1 cellular context compared by ENCODE assay signal in the genomic region with DNA sequence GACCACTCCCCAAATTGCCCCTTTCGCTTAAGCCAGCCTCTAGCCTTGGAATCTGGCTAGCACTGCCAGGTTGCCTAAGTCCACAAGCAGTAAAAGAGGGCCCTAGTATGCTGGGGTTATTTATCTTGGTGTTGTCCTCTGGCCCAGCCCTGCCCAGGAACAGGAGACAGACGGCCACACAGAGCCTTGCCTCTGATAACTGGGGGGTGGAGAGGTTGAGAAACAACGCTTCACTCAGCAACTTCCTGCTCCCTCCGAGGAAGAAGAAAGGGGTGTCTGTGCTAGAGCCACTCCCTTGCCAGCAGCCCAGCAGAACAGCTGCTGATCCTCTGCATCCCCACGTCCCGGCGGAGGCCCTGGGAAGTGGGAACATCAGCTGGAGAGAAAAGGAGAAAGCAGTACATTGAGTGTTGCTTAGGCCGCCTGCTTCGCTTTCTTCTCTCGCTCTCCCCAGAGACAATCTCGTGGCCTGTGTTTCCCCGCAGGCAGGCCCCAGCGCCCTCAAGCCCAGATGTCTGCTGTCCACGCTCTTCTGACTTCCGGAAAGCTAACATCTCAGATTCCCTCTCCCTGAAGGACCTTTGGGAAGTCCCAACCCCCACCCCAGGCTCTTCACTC.
TF ChIP-seq lines count a peak whose summit lies in the region.

No MANE protein-coding gene starts in this region.

TF ChIP-seq in K562, 482 proteins besides CTCF, POLR2A, EP300 and RAD21 (continued from another document and continues in another):
- TF ChIP-seq ZNF282 (CRISPR knock-in tag; IDR thresholded peaks at IDR 0.05) (no peak), ZBTB17 (CRISPR knock-in tag; IDR thresholded peaks at IDR 0.05) (peak; percentile 65; the same call in 1 of the 2 replicates), HMG20B (CRISPR knock-in tag; IDR thresholded peaks at IDR 0.05) (no peak), ZNF586 (CRISPR knock-in tag; conservative IDR thresholded peaks at IDR 0.05) (0 out of 2 replicates have a peak, but pooled peaks have one; percentile 20), PCBP2 (IDR thresholded peaks at IDR 0.05; ENCODE audit: low read depth, low read length, poor library complexity, severe bottlenecking) (no peak), ESRRA (IDR thresholded peaks at IDR 0.05; ENCODE audit: borderline replicate concordance, low read depth) (no peak; the same call in 1 of the 2 replicates), PHB2 (IDR thresholded peaks at IDR 0.05; ENCODE audit: low read depth) (no peak), NFIC (IDR thresholded peaks at IDR 0.05) (no peak), TAL1 (IDR thresholded peaks at IDR 0.05) (no peak), SAFB2 (IDR thresholded peaks at IDR 0.05; ENCODE audit: borderline replicate concordance, low read depth, low read length, severe bottlenecking) (no peak), AFF1 (IDR thresholded peaks at IDR 0.05; ENCODE audit: low read depth in 1 of 2, partially characterized antibody in 2 of 2) (no peak), ZNF766 (CRISPR knock-in tag; conservative IDR thresholded peaks at IDR 0.05) (0 out of 2 replicates have a peak, but pooled peaks have one; percentile 64), RB1 (IDR thresholded peaks at IDR 0.05; ENCODE audit: low read depth) (0 out of 2 replicates have a peak, but pooled peaks have one; percentile 40), ATF3 (IDR thresholded peaks at IDR 0.05) (no peak), ATF3 (CRISPR knock-in tag; conservative IDR thresholded peaks at IDR 0.05) (no peak), ZBTB33 (CRISPR knock-in tag; IDR thresholded peaks at IDR 0.05) (no peak), ZNF354B (CRISPR knock-in tag; IDR thresholded peaks at IDR 0.05) (no peak), HMG20A (CRISPR knock-in tag; conservative IDR thresholded peaks at IDR 0.05) (no peak), ETV1 (tag; conservative IDR thresholded peaks at IDR 0.05; ENCODE audit: low read depth) (peak; percentile 71), E2F3 (CRISPR knock-in tag; IDR thresholded peaks at IDR 0.05) (peak; percentile 53; the same call in 1 of the 2 replicates), CSDE1 (IDR thresholded peaks at IDR 0.05) (no peak), HNRNPK (IDR thresholded peaks at IDR 0.05; ENCODE audit: low read depth, low read length, poor library complexity, severe bottlenecking) (no peak), E2F5 (CRISPR knock-in tag; IDR thresholded peaks at IDR 0.05) (no peak), ARID1B (IDR thresholded peaks at IDR 0.05) (peak; percentile 69), TCF3 (CRISPR knock-in tag; IDR thresholded peaks at IDR 0.05) (peak; percentile 65), MTA3 (IDR thresholded peaks at IDR 0.05; ENCODE audit: borderline replicate concordance) (peak; percentile 30; the same call in 1 of the 2 replicates), NCOA4 (IDR thresholded peaks at IDR 0.05; ENCODE audit: partially characterized antibody) (no peak), SNRNP70 (optimal IDR thresholded peaks at IDR 0.05; ENCODE audit: low read depth, low read length) (no peak), FOXJ2 (tag; IDR thresholded peaks at IDR 0.05) (no peak; the same call in 1 of the 2 replicates), KDM4B (IDR thresholded peaks at IDR 0.05; ENCODE audit: borderline replicate concordance in 2 of 2, low read depth in 1 of 2) (no peak), SMAD1 (IDR thresholded peaks at IDR 0.05; ENCODE audit: low read depth, low read length, partially characterized antibody) (no peak)
- TF ChIP-seq, protein P1, sequence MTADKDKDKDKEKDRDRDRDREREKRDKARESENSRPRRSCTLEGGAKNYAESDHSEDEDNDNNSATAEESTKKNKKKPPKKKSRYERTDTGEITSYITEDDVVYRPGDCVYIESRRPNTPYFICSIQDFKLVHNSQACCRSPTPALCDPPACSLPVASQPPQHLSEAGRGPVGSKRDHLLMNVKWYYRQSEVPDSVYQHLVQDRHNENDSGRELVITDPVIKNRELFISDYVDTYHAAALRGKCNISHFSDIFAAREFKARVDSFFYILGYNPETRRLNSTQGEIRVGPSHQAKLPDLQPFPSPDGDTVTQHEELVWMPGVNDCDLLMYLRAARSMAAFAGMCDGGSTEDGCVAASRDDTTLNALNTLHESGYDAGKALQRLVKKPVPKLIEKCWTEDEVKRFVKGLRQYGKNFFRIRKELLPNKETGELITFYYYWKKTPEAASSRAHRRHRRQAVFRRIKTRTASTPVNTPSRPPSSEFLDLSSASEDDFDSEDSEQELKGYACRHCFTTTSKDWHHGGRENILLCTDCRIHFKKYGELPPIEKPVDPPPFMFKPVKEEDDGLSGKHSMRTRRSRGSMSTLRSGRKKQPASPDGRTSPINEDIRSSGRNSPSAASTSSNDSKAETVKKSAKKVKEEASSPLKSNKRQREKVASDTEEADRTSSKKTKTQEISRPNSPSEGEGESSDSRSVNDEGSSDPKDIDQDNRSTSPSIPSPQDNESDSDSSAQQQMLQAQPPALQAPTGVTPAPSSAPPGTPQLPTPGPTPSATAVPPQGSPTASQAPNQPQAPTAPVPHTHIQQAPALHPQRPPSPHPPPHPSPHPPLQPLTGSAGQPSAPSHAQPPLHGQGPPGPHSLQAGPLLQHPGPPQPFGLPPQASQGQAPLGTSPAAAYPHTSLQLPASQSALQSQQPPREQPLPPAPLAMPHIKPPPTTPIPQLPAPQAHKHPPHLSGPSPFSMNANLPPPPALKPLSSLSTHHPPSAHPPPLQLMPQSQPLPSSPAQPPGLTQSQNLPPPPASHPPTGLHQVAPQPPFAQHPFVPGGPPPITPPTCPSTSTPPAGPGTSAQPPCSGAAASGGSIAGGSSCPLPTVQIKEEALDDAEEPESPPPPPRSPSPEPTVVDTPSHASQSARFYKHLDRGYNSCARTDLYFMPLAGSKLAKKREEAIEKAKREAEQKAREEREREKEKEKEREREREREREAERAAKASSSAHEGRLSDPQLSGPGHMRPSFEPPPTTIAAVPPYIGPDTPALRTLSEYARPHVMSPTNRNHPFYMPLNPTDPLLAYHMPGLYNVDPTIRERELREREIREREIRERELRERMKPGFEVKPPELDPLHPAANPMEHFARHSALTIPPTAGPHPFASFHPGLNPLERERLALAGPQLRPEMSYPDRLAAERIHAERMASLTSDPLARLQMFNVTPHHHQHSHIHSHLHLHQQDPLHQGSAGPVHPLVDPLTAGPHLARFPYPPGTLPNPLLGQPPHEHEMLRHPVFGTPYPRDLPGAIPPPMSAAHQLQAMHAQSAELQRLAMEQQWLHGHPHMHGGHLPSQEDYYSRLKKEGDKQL (CRISPR knock-in tag; IDR thresholded peaks at IDR 0.05; ENCODE audit: borderline replicate concordance): no peak
- TF ChIP-seq, protein P2, sequence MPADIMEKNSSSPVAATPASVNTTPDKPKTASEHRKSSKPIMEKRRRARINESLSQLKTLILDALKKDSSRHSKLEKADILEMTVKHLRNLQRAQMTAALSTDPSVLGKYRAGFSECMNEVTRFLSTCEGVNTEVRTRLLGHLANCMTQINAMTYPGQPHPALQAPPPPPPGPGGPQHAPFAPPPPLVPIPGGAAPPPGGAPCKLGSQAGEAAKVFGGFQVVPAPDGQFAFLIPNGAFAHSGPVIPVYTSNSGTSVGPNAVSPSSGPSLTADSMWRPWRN (IDR thresholded peaks at IDR 0.05; ENCODE audit: low read depth): no peak
- TF ChIP-seq, protein P3, sequence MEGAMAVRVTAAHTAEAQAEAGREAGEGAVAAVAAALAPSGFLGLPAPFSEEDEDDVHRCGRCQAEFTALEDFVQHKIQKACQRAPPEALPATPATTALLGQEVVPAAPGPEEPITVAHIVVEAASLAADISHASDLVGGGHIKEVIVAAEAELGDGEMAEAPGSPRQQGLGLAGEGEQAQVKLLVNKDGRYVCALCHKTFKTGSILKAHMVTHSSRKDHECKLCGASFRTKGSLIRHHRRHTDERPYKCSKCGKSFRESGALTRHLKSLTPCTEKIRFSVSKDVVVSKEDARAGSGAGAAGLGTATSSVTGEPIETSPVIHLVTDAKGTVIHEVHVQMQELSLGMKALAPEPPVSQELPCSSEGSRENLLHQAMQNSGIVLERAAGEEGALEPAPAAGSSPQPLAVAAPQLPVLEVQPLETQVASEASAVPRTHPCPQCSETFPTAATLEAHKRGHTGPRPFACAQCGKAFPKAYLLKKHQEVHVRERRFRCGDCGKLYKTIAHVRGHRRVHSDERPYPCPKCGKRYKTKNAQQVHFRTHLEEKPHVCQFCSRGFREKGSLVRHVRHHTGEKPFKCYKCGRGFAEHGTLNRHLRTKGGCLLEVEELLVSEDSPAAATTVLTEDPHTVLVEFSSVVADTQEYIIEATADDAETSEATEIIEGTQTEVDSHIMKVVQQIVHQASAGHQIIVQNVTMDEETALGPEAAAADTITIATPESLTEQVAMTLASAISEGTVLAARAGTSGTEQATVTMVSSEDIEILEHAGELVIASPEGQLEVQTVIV (CRISPR knock-in tag; IDR thresholded peaks at IDR 0.05; ENCODE audit: borderline replicate concordance): no peak
- TF ChIP-seq, protein P4, sequence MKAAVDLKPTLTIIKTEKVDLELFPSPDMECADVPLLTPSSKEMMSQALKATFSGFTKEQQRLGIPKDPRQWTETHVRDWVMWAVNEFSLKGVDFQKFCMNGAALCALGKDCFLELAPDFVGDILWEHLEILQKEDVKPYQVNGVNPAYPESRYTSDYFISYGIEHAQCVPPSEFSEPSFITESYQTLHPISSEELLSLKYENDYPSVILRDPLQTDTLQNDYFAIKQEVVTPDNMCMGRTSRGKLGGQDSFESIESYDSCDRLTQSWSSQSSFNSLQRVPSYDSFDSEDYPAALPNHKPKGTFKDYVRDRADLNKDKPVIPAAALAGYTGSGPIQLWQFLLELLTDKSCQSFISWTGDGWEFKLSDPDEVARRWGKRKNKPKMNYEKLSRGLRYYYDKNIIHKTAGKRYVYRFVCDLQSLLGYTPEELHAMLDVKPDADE (conservative IDR thresholded peaks at IDR 0.05; ENCODE audit: control insufficient read depth, low read depth, low read length): no peak
- TF ChIP-seq, protein P5, sequence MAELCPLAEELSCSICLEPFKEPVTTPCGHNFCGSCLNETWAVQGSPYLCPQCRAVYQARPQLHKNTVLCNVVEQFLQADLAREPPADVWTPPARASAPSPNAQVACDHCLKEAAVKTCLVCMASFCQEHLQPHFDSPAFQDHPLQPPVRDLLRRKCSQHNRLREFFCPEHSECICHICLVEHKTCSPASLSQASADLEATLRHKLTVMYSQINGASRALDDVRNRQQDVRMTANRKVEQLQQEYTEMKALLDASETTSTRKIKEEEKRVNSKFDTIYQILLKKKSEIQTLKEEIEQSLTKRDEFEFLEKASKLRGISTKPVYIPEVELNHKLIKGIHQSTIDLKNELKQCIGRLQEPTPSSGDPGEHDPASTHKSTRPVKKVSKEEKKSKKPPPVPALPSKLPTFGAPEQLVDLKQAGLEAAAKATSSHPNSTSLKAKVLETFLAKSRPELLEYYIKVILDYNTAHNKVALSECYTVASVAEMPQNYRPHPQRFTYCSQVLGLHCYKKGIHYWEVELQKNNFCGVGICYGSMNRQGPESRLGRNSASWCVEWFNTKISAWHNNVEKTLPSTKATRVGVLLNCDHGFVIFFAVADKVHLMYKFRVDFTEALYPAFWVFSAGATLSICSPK (IDR thresholded peaks at IDR 0.05; ENCODE audit: borderline replicate concordance): no peak
